ENCODE assay signal across 8 cellular contexts in genomic region chrX:18424482-18425198, GRCh38. TPM values are rescaled to one million over a fixed set of nuclear protein-coding genes. Genes with fewer than 3 reads are reported as not detected.
DNase-seq lines count a peak whose midpoint lies in the region; ATAC-seq, FAIRE-seq and TF ChIP-seq lines count a peak whose summit lies in the region.

No MANE protein-coding gene starts in this region.

- no peak for DNase-seq in GM12891 (ENCODE audit: insufficient read length, low spot score)
- peak; percentile 38 to 58 (median 49) for DNase-seq in Peyer's patch
- DNase-seq in amniotic epithelial cell (ENCODE audit: low read depth), result peak; percentile 16
- peak; percentile 16 to 58 (median 52) for DNase-seq in right cardiac atrium
- DNase-seq in putamen (ENCODE audit: low spot score), result peak; percentile 35
- DNase-seq in epidermal melanocyte (ENCODE audit: insufficient read length, low spot score), result no peak
- no peak for DNase-seq in COR-L47 (lab: John Stamatoyannopoulos, UW)

- H3K4me3 ChIP-seq in Peyer's patch (peak overlapping the region; percentile 63 to 89 (median 66)), right cardiac atrium (ENCODE audit: low read length) (peak overlapping the region; percentile 78)

- H3K9me3 ChIP-seq in Peyer's patch (no peaks in the 10 kb centered on the region), right cardiac atrium (ENCODE audit: control insufficient read depth, low read length) (no peaks in the 10 kb centered on the region)

- no peaks in the 10 kb centered on the region for H3K36me3 ChIP-seq in Peyer's patch

- no peak for TF ChIP-seq CTCF in Peyer's patch (IDR thresholded peaks at IDR 0.05)

- WGBS in right cardiac atrium, result under 1% methylated on average over 28 of the region's 28 CpGs

- H3K4me1 ChIP-seq in Peyer's patch, result no peaks in the 10 kb centered on the region
- H3K4me1 ChIP-seq in right cardiac atrium (ENCODE audit: control insufficient read depth, insufficient read depth, low read length), result no peaks in the 10 kb centered on the region

- H3K27me3 ChIP-seq in Peyer's patch (no peaks in the 10 kb centered on the region), right cardiac atrium (ENCODE audit: control insufficient read depth, insufficient read depth) (no peaks in the 10 kb centered on the region)

- ATAC-seq in HG03045 (IDR thresholded peaks at IDR 0.05; ENCODE audit: unreplicated experiment) (peak; percentile 2), right cardiac atrium (peak; percentile 21 to 30)

- intact Hi-C loops in right cardiac atrium (cut with DNase I), result loop anchor here in 1 of 4 donors (10.0 kb wide), 1 partner anchor 240 kb away; no protein-coding TSS in a partner anchor

- peak; percentile 96 for FAIRE-seq in GM12891 (lab: Jason Lieb, UNC)

- H3K27ac ChIP-seq in Peyer's patch (peak overlapping the region; percentile 32 to 76 (median 66)), right cardiac atrium (ENCODE audit: low read length) (peak overlapping the region; percentile 48)

- TF ChIP-seq POLR2A in GM12891 (IDR thresholded peaks at IDR 0.05; ENCODE audit: low read depth, low read length) (peak; percentile 43; the same call in 1 of the 2 replicates), Peyer's patch (IDR thresholded peaks at IDR 0.05) (no peak)

TF ChIP-seq in GM12891, 5 proteins besides CTCF, POLR2A, EP300 and RAD21:
- TF ChIP-seq PAX5 (IDR thresholded peaks at IDR 0.05; ENCODE audit: insufficient read depth, low read length, severe bottlenecking), result peak; percentile 65
- no peak for TF ChIP-seq SPI1 (IDR thresholded peaks at IDR 0.05; ENCODE audit: low read depth, low read length)

RNA-seq across cellular contexts. Expression of gene CDKL5, which starts 0.8 kb away (rescaled TPM):
- polyA plus RNA-seq in GM12891 (2012; ENCODE audit: low read depth, missing spikeins), result 3.2 TPM
- total RNA-seq in Peyer's patch, result 1 to 10 TPM; 1.4 to 3.3 (median 2.5) TPM
- total RNA-seq in right cardiac atrium, result 10 to 100 TPM; 11.2 to 15.9 (median 14.8) TPM
- polyA plus RNA-seq in right cardiac atrium, result 3.3 TPM

Comparison
In these comparisons a context has a peak if more than half of its experiments do, and no peak if none do; other contexts are left out.
1. DNase-seq: peak in Peyer's patch (3 of 3), amniotic epithelial cell (single experiment), right cardiac atrium (3 of 3) and putamen (single experiment); none in GM12891 (single experiment), epidermal melanocyte (single experiment) and COR-L47 (single experiment).